In the genomic region with DNA sequence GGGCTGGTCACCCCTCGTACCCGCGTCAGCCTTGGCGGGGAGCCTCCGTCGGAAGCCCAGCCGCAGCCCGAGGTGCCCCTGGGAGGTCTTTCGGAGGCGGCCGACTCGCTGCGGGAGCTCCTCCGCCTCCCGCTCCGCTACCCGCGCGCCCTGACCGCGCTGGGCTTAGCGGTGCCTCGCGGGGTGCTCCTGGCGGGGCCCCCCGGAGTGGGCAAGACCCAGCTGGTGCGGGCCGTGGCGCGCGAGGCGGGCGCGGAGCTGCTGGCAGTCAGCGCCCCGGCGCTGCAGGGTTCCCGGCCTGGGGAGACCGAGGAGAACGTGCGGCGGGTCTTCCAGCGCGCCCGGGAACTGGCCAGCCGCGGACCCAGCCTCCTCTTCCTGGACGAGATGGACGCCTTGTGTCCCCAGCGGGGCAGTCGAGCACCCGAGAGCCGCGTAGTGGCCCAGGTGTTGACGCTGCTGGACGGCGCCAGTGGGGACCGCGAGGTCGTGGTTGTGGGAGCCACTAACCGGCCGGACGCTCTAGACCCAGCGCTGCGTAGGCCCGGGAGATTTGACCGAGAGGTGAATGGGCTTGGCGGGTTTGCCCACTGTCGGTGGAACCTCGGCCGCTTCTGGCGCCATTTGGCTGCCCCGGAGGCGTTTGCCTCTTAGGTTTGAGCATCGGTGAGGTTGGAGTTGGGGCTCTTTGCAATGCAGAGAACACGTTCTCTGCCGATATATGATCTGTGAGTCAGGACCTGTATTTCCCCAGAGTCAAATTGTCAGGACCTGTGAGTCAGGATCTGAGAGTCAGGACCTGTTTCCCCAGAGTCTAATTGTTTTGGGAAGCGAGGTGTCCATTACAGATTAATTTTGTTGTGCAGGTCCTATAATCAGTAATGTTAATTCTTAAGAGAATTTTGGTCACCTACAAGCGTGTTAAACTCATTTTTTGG, we compare ENCODE assay signal across 8 cellular contexts. TPM values are rescaled to one million over a fixed set of nuclear protein-coding genes. Genes with fewer than 3 reads are reported as not detected.
DNase-seq lines count a peak whose midpoint lies in the region; ATAC-seq and TF ChIP-seq lines count a peak whose summit lies in the region.

No MANE protein-coding gene starts in this region.

- in situ Hi-C loops in astrocyte of the spinal cord (cut with HindIII; ENCODE audit: low sequenced_read_pairs) = no loop called here

- H3K36me3 ChIP-seq in SJSA1 (peaks cover 44% of the 10 kb centered on the region), spleen (peaks cover 0 to 33% (median 26%) of the 10 kb centered on the region in 6 donors)

- H3K27me3 ChIP-seq in AG04450 (ENCODE audit: control insufficient read depth, insufficient read depth, low read length) (no peaks in the 10 kb centered on the region), SJSA1 (replicated peaks) (no peaks in the 10 kb centered on the region; the same call in 1 of the 2 replicates), spleen (replicated peaks in 1 of 7) (no peaks in the 10 kb centered on the region)

- WGBS in spleen, 5 donors = 1 to 5% (median 2%) methylated on average over 26 to 79 of the region's 79 CpGs

- H3K9me3 ChIP-seq in AG04450 (ENCODE audit: control insufficient read depth, insufficient read depth, low read length) = no peaks in the 10 kb centered on the region; the same call in 1 of the 2 replicates
- no peaks in the 10 kb centered on the region for H3K9me3 ChIP-seq in SJSA1 (replicated peaks)
- no peaks in the 10 kb centered on the region for H3K9me3 ChIP-seq in iPS-18c (ENCODE audit: control insufficient read depth, insufficient read depth, low read length)
- no peaks in the 10 kb centered on the region for H3K9me3 ChIP-seq in spleen

- H3K27ac ChIP-seq in AG04450 (ENCODE audit: low read depth, low read length) (no peak overlapping the region), SJSA1 (no peak overlapping the region), spleen (peak overlapping the region; percentile 93 to 99 (median 97))

- ATAC-seq in GM18907 (IDR thresholded peaks at IDR 0.05; ENCODE audit: unreplicated experiment) = peak; percentile 34
- ATAC-seq in HG03135 (IDR thresholded peaks at IDR 0.05; ENCODE audit: unreplicated experiment) = peak; percentile 26
- no peak for ATAC-seq in GM19467 (IDR thresholded peaks at IDR 0.05; ENCODE audit: unreplicated experiment)

- H3K4me3 ChIP-seq in AG04450 (ENCODE audit: low read depth, low read length) (peak overlapping the region; percentile 87), SJSA1 (peak overlapping the region; percentile 74), astrocyte of the spinal cord (ENCODE audit: low read depth, low read length) (peak overlapping the region; percentile 59), iPS-18c (ENCODE audit: insufficient read depth, low read depth, low read length) (peak overlapping the region; percentile 93), spleen (peak overlapping the region; percentile 73 to 98 (median 89))

- no peak for TF ChIP-seq POLR2A in spleen (IDR thresholded peaks at IDR 0.05)

- no peak for DNase-seq in AG04450 (ENCODE audit: low read depth, low spot score)
- DNase-seq in SJSA1 (ENCODE audit: low read depth in 1 of 2, low spot score in 2 of 2) = peak; percentile 44 to 47
- DNase-seq in astrocyte of the spinal cord (ENCODE audit: low read depth, low spot score) = peak; percentile 20
- peak; percentile 91 for DNase-seq in spleen

- intact Hi-C loops in spleen (cut with DNase I; ENCODE audit: low total_unique reads) = no loop called here

- POLR2A ChIA-PET in AG04450 (lab: Yijun Ruan, JAX) = interaction anchor here (1.4 to 1.7 kb wide), 4 partner anchors 184 to 240 kb away, joined by 4 to 10 read pairs (median 6); partner anchors contain the start of gene BLOC1S6

- CTCF ChIA-PET in AG04450 (lab: Charles Lee) = interaction anchor here (1.0 to 11.2 kb wide), 10 partner anchors 26 to 285 kb away, joined by 3 to 202 read pairs (median 7); no protein-coding TSS in a partner anchor

- TF ChIP-seq CTCF in AG04450 (IDR thresholded peaks at IDR 0.05; ENCODE audit: low read depth, low read length) = no peak
- no peak for TF ChIP-seq CTCF in astrocyte of the spinal cord (IDR thresholded peaks at IDR 0.05; ENCODE audit: low read depth, low read length)
- no peak for TF ChIP-seq CTCF in spleen (IDR thresholded peaks at IDR 0.05 in 8 of 11, conservative IDR thresholded peaks at IDR 0.05 in 3 of 11)

- H3K4me1 ChIP-seq in SJSA1 (replicated peaks) (peaks cover 12% of the 10 kb centered on the region; the same call in 1 of the 2 replicates), spleen (peaks cover 10 to 72% (median 41%) of the 10 kb centered on the region in 6 donors)

RNA-seq across cellular contexts. Expression of gene GATM, which starts 24.9 kb away (rescaled TPM):
- polyA plus RNA-seq in AG04450 (2011; rRNA removed) = 0.07 and 0.10 TPM in 2 replicates
- 0.52 and 0.55 TPM in 2 replicates for polyA minus RNA-seq in AG04450 (2011; rRNA and poly(A)+ RNA removed)
- total RNA-seq in SJSA1 (2014; rRNA removed; shearing (Covaris generic)) = not detected in 2 replicates
- total RNA-seq in spleen = 10 to 100 TPM; 33.4 to 69.4 (median 41.0) TPM
- 10 to 100 TPM; 19.3 to 37.2 (median 33.0) TPM for polyA plus RNA-seq in spleen

Comparison
In these comparisons a context has a peak if more than half of its experiments do, and no peak if none do; other contexts are left out.
1. H3K27ac ChIP-seq: peak in spleen (8 of 8); none in AG04450 (single experiment) and SJSA1 (single experiment).
2. RNA of gene GATM, which starts 24.9 kb away (total RNA-seq): 33.4 to 69.4 TPM in spleen; not detected in SJSA1; every median in the first group is over 10 times any median in the second.
3. Peak in every context shown above with its lines, with median percentiles within 50 percentile points of each other: H3K4me3 ChIP-seq.